ENCODE assay signal across 20 cellular contexts in the genomic region with DNA sequence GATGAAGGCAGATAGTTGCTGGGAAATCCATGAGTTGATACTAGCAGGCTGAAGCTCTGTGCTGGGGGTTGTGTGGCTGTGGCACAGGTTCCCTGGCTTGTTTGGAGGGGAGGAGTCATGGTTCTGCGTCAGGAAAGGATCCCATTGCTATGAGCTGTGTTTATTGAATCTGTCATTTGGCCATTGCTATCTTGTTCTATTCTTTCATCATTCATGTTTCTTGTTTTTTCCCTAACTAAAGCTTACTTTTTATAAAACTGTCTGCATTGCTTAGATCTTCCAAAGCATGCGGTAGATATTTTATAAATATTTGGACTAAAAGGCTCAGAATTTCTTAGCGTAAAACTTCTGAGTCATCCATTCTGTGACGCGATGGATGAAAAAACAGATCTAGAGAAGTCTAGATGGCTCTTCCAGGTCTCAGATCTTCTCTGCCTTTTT.
DNase-seq lines count a peak whose midpoint lies in the region; ATAC-seq, FAIRE-seq and TF ChIP-seq lines count a peak whose summit lies in the region.
"Had no signal": no experiment of that assay in that cellular context is flagged by ENCODE, and none has a peak within 500 bp of the region (broad histone marks: within the 10 kb centered on the region; RNA-seq: fewer than 3 reads in every experiment).

No MANE protein-coding gene starts in this region.

- no peak overlapping the region for H2AFZ ChIP-seq in PC-3 (ENCODE audit: low read length)

- H3K9me2 ChIP-seq in PC-3 (replicated peaks; ENCODE audit: low read length) = no peaks in the 10 kb centered on the region

- intact Hi-C loops in PC-3 (cut with micrococcal nuclease) = loop anchor here (5.0 kb wide), 1 partner anchor 180 kb away; no protein-coding TSS in a partner anchor

- TF ChIP-seq EP300 in A549 (IDR thresholded peaks at IDR 0.05) = peak; percentile 93 to 94; a peak in 4 of 5 replicates

- ATAC-seq in A549 = peak; percentile 98
- ATAC-seq in PC-3 = no peak
- no peak for ATAC-seq in GM18868 (IDR thresholded peaks at IDR 0.05; ENCODE audit: unreplicated experiment)
- ATAC-seq in esophagus mucosa = no peak
- ATAC-seq: GM12878; natural killer cell treated with Interleukin-12 subunit alpha and Interleukin-12 subunit beta and Interleukin-15 and Interleukin-18, amount 100 ng/mL, for 72 hours had no signal

- no peaks in the 10 kb centered on the region for H4K20me1 ChIP-seq in PC-3 (ENCODE audit: low read length)

- BruUV-seq in PC-3 (replicated peaks; lab: Mats Ljungman, UMichigan) = no TSS peak

- no peaks in the 10 kb centered on the region for H3F3A ChIP-seq in PC-3 (ENCODE audit: low read length, unreplicated experiment)

- no peaks in the 10 kb centered on the region for H3K27me3 ChIP-seq in PC-3 (ENCODE audit: low read length)
- H3K27me3 ChIP-seq: Peyer's patch had no signal

- CTCF ChIA-PET in A549 (lab: Yijun Ruan, JAX) = interaction anchor here (0.5 to 1.4 kb wide), 6 partner anchors 12 to 1091 kb away, joined by 3 to 4 read pairs (median 4); a partner anchor contains a TSS
- CTCF ChIA-PET in PC-3 (lab: Charles Lee) = interaction anchor here (0.6 kb wide), 1 partner anchor 56 kb away, joined by 3 read pairs; no protein-coding TSS in a partner anchor

- no peak for TF ChIP-seq CTCF in A549 (IDR thresholded peaks at IDR 0.05)
- TF ChIP-seq CTCF in PC-3 (conservative IDR thresholded peaks at IDR 0.05; ENCODE audit: low read depth, low read length) = no peak
- TF ChIP-seq CTCF in fibroblast of pulmonary artery (IDR thresholded peaks at IDR 0.05; ENCODE audit: low read length, missing control alignments) = no peak

- peaks cover 74% of the 10 kb centered on the region for H3K4me1 ChIP-seq in A549
- peaks cover 38% of the 10 kb centered on the region for H3K4me1 ChIP-seq in PC-3 (ENCODE audit: insufficient read depth, low read length)
- H3K4me1 ChIP-seq: HAP-1, Peyer's patch had no signal

- TF ChIP-seq POLR2A in A549 (IDR thresholded peaks at IDR 0.05; ENCODE audit: low read length) = no peak

- no peak overlapping the region for H3K9ac ChIP-seq in PC-3 (ENCODE audit: low read length)

- POLR2A ChIA-PET in A549 (lab: Yijun Ruan, JAX) (interaction anchor here (0.9 to 1.5 kb wide), 9 partner anchors 14 to 440 kb away, joined by 3 to 18 read pairs (median 3); a partner anchor contains a TSS), PC-3 (lab: Charles Lee; ENCODE audit: unreplicated experiment) (interaction anchor here (0.6 kb wide), 1 partner anchor 136 kb away, joined by 8 read pairs; no protein-coding TSS in a partner anchor)

- H3K36me3 ChIP-seq in PC-3 (ENCODE audit: low read depth, low read length) = no peaks in the 10 kb centered on the region
- H3K36me3 ChIP-seq: HAP-1, Peyer's patch had no signal

- DNase-seq in A549 (ENCODE audit: low read depth in 1 of 2, low spot score in 1 of 2) (peak; percentile 55 to 91), PC-3 (no peak), fibroblast of pulmonary artery (ENCODE audit: low read depth) (peak; percentile 58), non-pigmented ciliary epithelial cell (ENCODE audit: low read depth) (peak; percentile 62), UCSD-AML1 (lab: John Stamatoyannopoulos, UW; ENCODE audit: unreplicated experiment) (no peak)
- no peak for DNase-seq in central memory CD4-positive, alpha-beta T cell
- DNase-seq: DMS153; erythroblast; kidney; NCI-H1048; NCI-H510A; stimulated activated CD4-positive, alpha-beta T cell treated with anti-CD3 and anti-CD28 coated beads, Interleukin-15, amount 100 ng/mL, for 24 hours; T-helper 2 cell had no signal

- H3K27ac ChIP-seq in A549 (peak overlapping the region; percentile 95 to 99), PC-3 (ENCODE audit: low read length) (peak overlapping the region; percentile 35)

- H3K4me3 ChIP-seq in A549 = no peak overlapping the region
- H3K4me3 ChIP-seq in PC-3 (ENCODE audit: low read length) = no peak overlapping the region
- H3K4me3 ChIP-seq in fibroblast of pulmonary artery (replicated peaks; ENCODE audit: low read depth, low read length) = no peak overlapping the region
- H3K4me3 ChIP-seq: GM12878, HAP-1, Peyer's patch had no signal

- FAIRE-seq in A549 (lab: Jason Lieb, UNC) = no peak
- FAIRE-seq: GM12878, GM19239, kidney had no signal

- peaks cover 11% of the 10 kb centered on the region for H3K79me2 ChIP-seq in PC-3 (ENCODE audit: low read length)

- peak overlapping the region; percentile 83 for H3K4me2 ChIP-seq in A549
- no peak overlapping the region for H3K4me2 ChIP-seq in PC-3 (ENCODE audit: low read length)

- WGBS in A549 (ENCODE audit: missing lambda C conversion rate) = 2% methylated on average over 5 of the region's 5 CpGs

- no peaks in the 10 kb centered on the region for H3K9me3 ChIP-seq in A549
- no peaks in the 10 kb centered on the region for H3K9me3 ChIP-seq in PC-3 (ENCODE audit: low read length)
- H3K9me3 ChIP-seq: HAP-1, Peyer's patch had no signal

- peak in 1 of 2 experiments; percentile 46; a peak in 3 of 5 replicates for TF ChIP-seq RAD21 in A549 (conservative IDR thresholded peaks at IDR 0.05 in 1 of 2, IDR thresholded peaks at IDR 0.05 in 1 of 2)

TF ChIP-seq in A549, 52 proteins besides CTCF, POLR2A, EP300 and RAD21:
- peak; percentile 89 for TF ChIP-seq JUNB (IDR thresholded peaks at IDR 0.05)
- TF ChIP-seq CHD4 (IDR thresholded peaks at IDR 0.05; ENCODE audit: borderline replicate concordance) = no peak
- peak; percentile 53 for TF ChIP-seq FOSL2 (IDR thresholded peaks at IDR 0.05)
- peak; percentile 83 for TF ChIP-seq FOSL2 (CRISPR knock-in tag; IDR thresholded peaks at IDR 0.05)
- peak; percentile 82 to 90 for TF ChIP-seq JUN (IDR thresholded peaks at IDR 0.05)
- peak; percentile 77 for TF ChIP-seq GATA3 (IDR thresholded peaks at IDR 0.05; ENCODE audit: borderline replicate concordance)
- TF ChIP-seq SMC3 (IDR thresholded peaks at IDR 0.05) = peak; percentile 35; the same call in 2 of the 3 replicates
- TF ChIP-seq CEBPB (IDR thresholded peaks at IDR 0.05) = peak; percentile 40 to 46; a peak in 2 of 4 replicates
- no peak for TF ChIP-seq PHF8 (IDR thresholded peaks at IDR 0.05; ENCODE audit: borderline replicate concordance, low read depth)
- TF ChIP-seq, protein P1, sequence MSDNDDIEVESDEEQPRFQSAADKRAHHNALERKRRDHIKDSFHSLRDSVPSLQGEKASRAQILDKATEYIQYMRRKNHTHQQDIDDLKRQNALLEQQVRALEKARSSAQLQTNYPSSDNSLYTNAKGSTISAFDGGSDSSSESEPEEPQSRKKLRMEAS (IDR thresholded peaks at IDR 0.05) = no peak
- TF ChIP-seq, protein P2, sequence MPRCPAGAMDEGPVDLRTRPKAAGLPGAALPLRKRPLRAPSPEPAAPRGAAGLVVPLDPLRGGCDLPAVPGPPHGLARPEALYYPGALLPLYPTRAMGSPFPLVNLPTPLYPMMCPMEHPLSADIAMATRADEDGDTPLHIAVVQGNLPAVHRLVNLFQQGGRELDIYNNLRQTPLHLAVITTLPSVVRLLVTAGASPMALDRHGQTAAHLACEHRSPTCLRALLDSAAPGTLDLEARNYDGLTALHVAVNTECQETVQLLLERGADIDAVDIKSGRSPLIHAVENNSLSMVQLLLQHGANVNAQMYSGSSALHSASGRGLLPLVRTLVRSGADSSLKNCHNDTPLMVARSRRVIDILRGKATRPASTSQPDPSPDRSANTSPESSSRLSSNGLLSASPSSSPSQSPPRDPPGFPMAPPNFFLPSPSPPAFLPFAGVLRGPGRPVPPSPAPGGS (IDR thresholded peaks at IDR 0.05) = peak; percentile 56
- TF ChIP-seq MAFK (IDR thresholded peaks at IDR 0.05; ENCODE audit: partially characterized antibody) = peak; percentile 53

Comparison
In these comparisons a context has a peak if more than half of its experiments do, and no peak if none do; other contexts are left out.
1. ATAC-seq: peak in A549 (2 of 2); none in PC-3 (single experiment), GM18868 (single experiment) and esophagus mucosa (single experiment).
2. DNase-seq: peak in A549 (2 of 2), fibroblast of pulmonary artery (single experiment) and non-pigmented ciliary epithelial cell (single experiment); none in PC-3 (single experiment), UCSD-AML1 (single experiment) and central memory CD4-positive, alpha-beta T cell (single experiment).